ENCODE assay signal across 12 cellular contexts in genomic region chr5:136128416-136128935, GRCh38.
"Had no signal": no experiment of that assay in that cellular context is flagged by ENCODE, and none has a peak within 500 bp of the region (broad histone marks: within the 10 kb centered on the region; RNA-seq: fewer than 3 reads in every experiment).

No MANE protein-coding gene starts in this region.

- H3K9me3 ChIP-seq: gastrocnemius medialis, tibial nerve had no signal

- H3K27ac Mint-ChIP-seq: activated CD4-positive, alpha-beta T cell treated with anti-CD3 and anti-CD28 coated beads, Interleukin-2, amount 10 ng/mL, durations not matched to agents 24 days and 14 days; activated T-helper 1 cell treated with anti-CD3 and anti-CD28 coated beads, Interleukin-12 subunit alpha, Interleukin-12 subunit beta, Interleukin-2, Interleukin-4 antibody, amounts not matched to agents 30 ng/mL and 10 ng/mL and 1 ng/mL, durations not matched to agents 14 hours and 24 hours and 36 hours; WTC11 had no signal

- DNase-seq: activated CD4-positive, alpha-beta T cell treated with anti-CD3 and anti-CD28 coated beads, Interleukin-2, amount 10 ng/mL, durations not matched to agents 24 days and 14 days; activated naive CD4-positive, alpha-beta T cell; effector CD8-positive, alpha-beta T cell; gastrocnemius medialis; kidney glomerular epithelial cell; right cardiac atrium; small intestine had no signal

- H3K9me3 Mint-ChIP-seq: activated CD4-positive, alpha-beta T cell treated with anti-CD3 and anti-CD28 coated beads, Interleukin-2, amount 10 ng/mL, durations not matched to agents 24 days and 14 days; activated T-helper 1 cell treated with anti-CD3 and anti-CD28 coated beads, Interleukin-12 subunit alpha, Interleukin-12 subunit beta, Interleukin-2, Interleukin-4 antibody, amounts not matched to agents 30 ng/mL and 10 ng/mL and 1 ng/mL, durations not matched to agents 14 hours and 24 hours and 36 hours; WTC11 had no signal

- H3K36me3 Mint-ChIP-seq: WTC11 had no signal

- H3K4me3 Mint-ChIP-seq: activated CD4-positive, alpha-beta T cell treated with anti-CD3 and anti-CD28 coated beads, Interleukin-2, amount 10 ng/mL, durations not matched to agents 24 days and 14 days; activated T-helper 1 cell treated with anti-CD3 and anti-CD28 coated beads, Interleukin-12 subunit alpha, Interleukin-12 subunit beta, Interleukin-2, Interleukin-4 antibody, amounts not matched to agents 30 ng/mL and 10 ng/mL and 1 ng/mL, durations not matched to agents 14 hours and 24 hours and 36 hours; WTC11 had no signal

- H3K27ac ChIP-seq: coronary artery, epithelial cell of prostate, gastrocnemius medialis, tibial nerve had no signal

- H3K4me3 ChIP-seq: coronary artery, gastrocnemius medialis, tibial nerve had no signal

- H3K36me3 ChIP-seq: gastrocnemius medialis, tibial nerve had no signal

- H3K4me1 Mint-ChIP-seq: activated CD4-positive, alpha-beta T cell treated with anti-CD3 and anti-CD28 coated beads, Interleukin-2, amount 10 ng/mL, durations not matched to agents 24 days and 14 days had no signal
